ENCODE assay signal across 1 cellular context in genomic region chr12:54411398-54412241, GRCh38.
TF ChIP-seq lines count a peak whose summit lies in the region.

No MANE protein-coding gene starts in this region.

TF ChIP-seq in H1, 55 proteins besides CTCF, POLR2A, EP300 and RAD21:
- TF ChIP-seq GABPA (IDR thresholded peaks at IDR 0.05; ENCODE audit: borderline replicate concordance, insufficient read depth, low read length), result no peak
- TF ChIP-seq TAF7 (optimal IDR thresholded peaks at IDR 0.05; ENCODE audit: borderline replicate concordance, low read depth, low read length), result no peak
- peak; percentile 72 for TF ChIP-seq USF2 (IDR thresholded peaks at IDR 0.05; ENCODE audit: low read length)
- TF ChIP-seq NRF1 (IDR thresholded peaks at IDR 0.05; ENCODE audit: low read depth, low read length), result no peak
